ENCODE assay signal across 8 cellular contexts in the genomic region with DNA sequence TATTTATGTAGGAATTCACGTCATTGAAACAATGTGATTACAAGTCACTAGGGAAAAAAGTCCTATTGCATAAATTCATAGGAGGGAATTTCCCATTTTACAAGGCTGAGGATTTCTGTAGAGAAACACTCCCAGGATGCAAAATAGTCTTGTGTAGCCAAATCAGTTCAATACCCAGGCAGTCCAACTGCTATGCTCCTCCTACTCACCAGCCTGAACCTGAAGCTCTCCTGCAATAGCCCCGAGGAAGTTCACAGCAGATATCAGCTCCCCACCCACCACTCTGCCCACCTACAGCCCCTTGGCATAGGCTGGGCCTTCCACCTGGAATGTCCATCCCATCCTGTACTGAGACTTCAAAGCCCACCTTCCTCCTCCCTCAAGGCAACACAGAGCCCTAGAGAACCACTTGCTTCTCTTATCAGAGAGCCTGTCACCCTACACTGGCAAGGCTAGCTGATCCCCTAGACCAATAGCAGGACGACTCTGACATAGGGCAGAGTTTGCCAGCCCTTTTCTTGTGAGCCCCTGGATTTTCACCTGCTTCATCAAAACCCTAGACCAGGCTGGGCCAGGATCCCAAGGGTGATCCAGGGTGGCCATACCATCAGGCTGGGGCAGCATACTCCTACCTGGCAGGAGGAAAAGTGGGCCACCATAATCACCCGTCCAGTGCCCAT. TPM values are rescaled to one million over a fixed set of nuclear protein-coding genes. Genes with fewer than 3 reads are reported as not detected.
DNase-seq lines count a peak whose midpoint lies in the region; ATAC-seq, FAIRE-seq and TF ChIP-seq lines count a peak whose summit lies in the region.

No MANE protein-coding gene starts in this region.

- peak overlapping the region; percentile 78 for H3K4me2 ChIP-seq in endothelial cell of umbilical vein (ENCODE audit: insufficient read depth, low read length)

- H3K9ac ChIP-seq in endothelial cell of umbilical vein (replicated peaks; ENCODE audit: extremely low read depth, insufficient read depth, low read length) = peak overlapping the region; percentile 46

- peaks cover 22% of the 10 kb centered on the region for H3K4me1 ChIP-seq in endothelial cell of umbilical vein (ENCODE audit: control insufficient read depth, extremely low read depth, insufficient read depth, low read length)

- dilution Hi-C loops in endothelial cell of umbilical vein (cut with MboI; ENCODE audit: extremely low pct_ligation_motif_present, low sequenced_read_pairs) = no loop called here

- no peak overlapping the region for H2AFZ ChIP-seq in endothelial cell of umbilical vein (ENCODE audit: low read depth, low read length)

- no peak for TF ChIP-seq CTCF in RWPE1 (conservative IDR thresholded peaks at IDR 0.05; ENCODE audit: low read depth)
- no peak for TF ChIP-seq CTCF in endothelial cell of umbilical vein (IDR thresholded peaks at IDR 0.05; ENCODE audit: extremely low read depth in 1 of 2, insufficient read depth in 1 of 2, low read depth in 1 of 2, low read length in 2 of 2)
- no peak for TF ChIP-seq CTCF in omental fat pad (IDR thresholded peaks at IDR 0.05)

- no TSS peak for BruUV-seq in endothelial cell of umbilical vein (replicated peaks; lab: Mats Ljungman, UMichigan)

- peaks cover 48% of the 10 kb centered on the region for H3K79me2 ChIP-seq in endothelial cell of umbilical vein (ENCODE audit: control insufficient read depth, insufficient read depth, low read length)

- peaks cover 0 to 6% of the 10 kb centered on the region in 2 experiments for H3K36me3 ChIP-seq in endothelial cell of umbilical vein (ENCODE audit: control insufficient read depth in 2 of 2, extremely low read depth in 1 of 2, insufficient read depth in 2 of 2, low read length in 2 of 2)

- no peaks in the 10 kb centered on the region for H3K9me3 Mint-ChIP-seq in activated T-cell treated with anti-CD3 and anti-CD28 coated beads, Interleukin-2, amount 50 U/mL, for 4 hours

- no peak for ATAC-seq in activated T-cell treated with anti-CD3 and anti-CD28 coated beads, Interleukin-2, amount 50 U/mL, for 4 hours
- ATAC-seq in omental fat pad (ENCODE audit: low FRiP score) (peak; percentile 20), GM18502 (IDR thresholded peaks at IDR 0.05; ENCODE audit: poor library complexity, unreplicated experiment) (no peak), GM19455 (IDR thresholded peaks at IDR 0.05; ENCODE audit: unreplicated experiment) (no peak)

- DNase-seq in activated T-cell treated with anti-CD3 and anti-CD28 coated beads, Interleukin-2, amount 50 U/mL, for 4 hours = no peak
- DNase-seq in activated T-cell treated with anti-CD3 and anti-CD28 coated beads for 4 hours = no peak
- DNase-seq in RWPE1 (ENCODE audit: low spot score) = peak; percentile 48
- no peak for DNase-seq in endothelial cell of umbilical vein (ENCODE audit: low read depth, low spot score)
- DNase-seq in omental fat pad (ENCODE audit: low spot score) = no peak
- DNase-seq in NCI-H146 treated with DMSO at 0.1 percent for 48 hours (lab: John Stamatoyannopoulos, UW; ENCODE audit: unreplicated experiment) = no peak

- intact Hi-C loops in endothelial cell of umbilical vein (cut with micrococcal nuclease) = loop anchor here (5.0 kb wide), 2 partner anchors 80 to 255 kb away; no protein-coding TSS in a partner anchor

- no peaks in the 10 kb centered on the region for H3K27me3 ChIP-seq in endothelial cell of umbilical vein (ENCODE audit: control insufficient read depth in 2 of 2, insufficient read depth in 2 of 2, low read length in 2 of 2)

- H3K4me3 ChIP-seq in endothelial cell of umbilical vein (replicated peaks in 1 of 3; ENCODE audit: insufficient read depth in 1 of 3, low read depth in 1 of 3, low read length in 3 of 3) = peak overlapping the region; percentile 11 to 90 (median 81)

- no peaks in the 10 kb centered on the region for H4K20me1 ChIP-seq in endothelial cell of umbilical vein (replicated peaks; ENCODE audit: control insufficient read depth, extremely low read depth, insufficient read depth, low read length)

- FAIRE-seq in endothelial cell of umbilical vein (lab: Jason Lieb, UNC) = peak; percentile 64

- CTCF ChIA-PET in RWPE1 (lab: Yijun Ruan, JAX) = interaction anchor here (0.5 to 1.1 kb wide), 4 partner anchors 32 to 253 kb away, joined by 3 to 4 read pairs (median 4); no protein-coding TSS in a partner anchor
- CTCF ChIA-PET in endothelial cell of umbilical vein (lab: Charles Lee) = interaction anchor here (1.0 to 2.2 kb wide), 3 partner anchors 74 to 98 kb away, joined by 3 to 12 read pairs (median 5); a partner anchor contains a TSS

- TF ChIP-seq POLR2A in endothelial cell of umbilical vein (IDR thresholded peaks at IDR 0.05; ENCODE audit: low read depth, low read length) = no peak

- H3K4me3 Mint-ChIP-seq in activated T-cell treated with anti-CD3 and anti-CD28 coated beads, Interleukin-2, amount 50 U/mL, for 4 hours = peak overlapping the region; percentile 77

- POLR2A ChIA-PET in RWPE1 (lab: Yijun Ruan, JAX; ENCODE audit: low non-redundant PET) = no interaction called here
- POLR2A ChIA-PET in endothelial cell of umbilical vein (lab: Charles Lee) = no interaction called here

- H3K4me1 Mint-ChIP-seq in activated T-cell treated with anti-CD3 and anti-CD28 coated beads, Interleukin-2, amount 50 U/mL, for 4 hours (ENCODE audit: low read depth) = peaks cover 35% of the 10 kb centered on the region

- H3K9me3 ChIP-seq in endothelial cell of umbilical vein (replicated peaks; ENCODE audit: control insufficient read depth, insufficient read depth, low read length) = no peaks in the 10 kb centered on the region

- H3K27me3 Mint-ChIP-seq in activated T-cell treated with anti-CD3 and anti-CD28 coated beads, Interleukin-2, amount 50 U/mL, for 4 hours (ENCODE audit: low read depth) = no peaks in the 10 kb centered on the region

- H3K27ac ChIP-seq in RWPE1 (peak overlapping the region; percentile 80), endothelial cell of umbilical vein (ENCODE audit: insufficient read depth, low read depth, low read length) (no peak overlapping the region)

- peaks cover 8% of the 10 kb centered on the region for H3K36me3 Mint-ChIP-seq in activated T-cell treated with anti-CD3 and anti-CD28 coated beads, Interleukin-2, amount 50 U/mL, for 4 hours (ENCODE audit: insufficient read depth)

- H3K9me1 ChIP-seq in endothelial cell of umbilical vein (replicated peaks; ENCODE audit: control insufficient read depth, extremely low read depth, insufficient read depth, low read length) = no peaks in the 10 kb centered on the region

TF ChIP-seq in endothelial cell of umbilical vein, 7 proteins besides CTCF, POLR2A, EP300 and RAD21 (continues in another document):
- no peak for TF ChIP-seq MYC (IDR thresholded peaks at IDR 0.05; ENCODE audit: low read depth, low read length)

RNA-seq across cellular contexts. Expression of a gene that starts 1.5 kb away (rescaled TPM):
- 10 to 100 TPM; 14.5 to 20.6 (median 17.2) TPM for total RNA-seq in activated T-cell treated with anti-CD3 and anti-CD28 coated beads, Interleukin-2, amount 50 U/mL, for 4 hours
- total RNA-seq in endothelial cell of umbilical vein (141 TPM in 2 replicates), omental fat pad (100 to 1,000 TPM in 2 of 4 donors, 10 to 100 TPM in 2; 94.8 to 122 (median 108) TPM)
- 120 and 132 TPM in 2 replicates for polyA plus RNA-seq in endothelial cell of umbilical vein
- polyA plus RNA-seq in endothelial cell of umbilical vein (2011; cell fraction: cytosol; rRNA removed) = 61.0 and 68.1 TPM in 2 replicates
- polyA plus RNA-seq in endothelial cell of umbilical vein (2011; cell fraction: nucleus; rRNA removed) = 219 and 279 TPM in 2 replicates
- polyA plus RNA-seq in endothelial cell of umbilical vein (2012) = 46.0 and 49.7 TPM in 2 replicates
- polyA minus RNA-seq in endothelial cell of umbilical vein = 126 and 151 TPM in 2 replicates
- 14.0 TPM for polyA minus RNA-seq in endothelial cell of umbilical vein (2011; cell fraction: cytosol; rRNA and poly(A)+ RNA removed)
- 70.4 and 87.6 TPM in 2 replicates for polyA minus RNA-seq in endothelial cell of umbilical vein (2011; cell fraction: nucleus; rRNA and poly(A)+ RNA removed)

RNA-seq across cellular contexts. Expression of a gene that starts 42.8 kb away (rescaled TPM):
- 10 to 100 TPM in 2 of 3 donors, 1 to 10 TPM in 1; 6.8 to 17.5 (median 10.6) TPM for total RNA-seq in activated T-cell treated with anti-CD3 and anti-CD28 coated beads, Interleukin-2, amount 50 U/mL, for 4 hours
- total RNA-seq in endothelial cell of umbilical vein (15.3 and 31.7 TPM in 2 replicates), omental fat pad (1 to 10 TPM in 3 of 4 donors, under 1 TPM in 1; 0.96 to 8.0 (median 2.8) TPM)
- 11.5 and 14.6 TPM in 2 replicates for polyA plus RNA-seq in endothelial cell of umbilical vein
- 10.2 and 16.5 TPM in 2 replicates for polyA plus RNA-seq in endothelial cell of umbilical vein (2011; cell fraction: cytosol; rRNA removed)
- polyA plus RNA-seq in endothelial cell of umbilical vein (2011; cell fraction: nucleus; rRNA removed) = 6.4 and 9.8 TPM in 2 replicates
- polyA plus RNA-seq in endothelial cell of umbilical vein (2012) = 18.3 and 18.4 TPM in 2 replicates
- polyA minus RNA-seq in endothelial cell of umbilical vein = 5.2 and 6.1 TPM in 2 replicates
- 5.9 TPM for polyA minus RNA-seq in endothelial cell of umbilical vein (2011; cell fraction: cytosol; rRNA and poly(A)+ RNA removed)
- 2.5 and 5.8 TPM in 2 replicates for polyA minus RNA-seq in endothelial cell of umbilical vein (2011; cell fraction: nucleus; rRNA and poly(A)+ RNA removed)

RNA-seq across cellular contexts. Expression of a gene that starts 58.4 kb away (rescaled TPM):
- total RNA-seq in activated T-cell treated with anti-CD3 and anti-CD28 coated beads, Interleukin-2, amount 50 U/mL, for 4 hours = 100 to 1,000 TPM; 134 to 144 (median 140) TPM
- total RNA-seq in endothelial cell of umbilical vein (106 and 115 TPM in 2 replicates), omental fat pad (100 to 1,000 TPM in 1 of 4 donors, 10 to 100 TPM in 3; 63.8 to 129 (median 76.6) TPM)
- 35.4 and 37.9 TPM in 2 replicates for polyA plus RNA-seq in endothelial cell of umbilical vein
- polyA plus RNA-seq in endothelial cell of umbilical vein (2011; cell fraction: cytosol; rRNA removed) = 32.3 and 32.9 TPM in 2 replicates
- polyA plus RNA-seq in endothelial cell of umbilical vein (2011; cell fraction: nucleus; rRNA removed) = 175 and 178 TPM in 2 replicates
- polyA plus RNA-seq in endothelial cell of umbilical vein (2012) = 58.8 and 60.0 TPM in 2 replicates
- 64.6 and 78.3 TPM in 2 replicates for polyA minus RNA-seq in endothelial cell of umbilical vein
- polyA minus RNA-seq in endothelial cell of umbilical vein (2011; cell fraction: cytosol; rRNA and poly(A)+ RNA removed) = 54.2 TPM
- 117 and 125 TPM in 2 replicates for polyA minus RNA-seq in endothelial cell of umbilical vein (2011; cell fraction: nucleus; rRNA and poly(A)+ RNA removed)

RNA-seq across cellular contexts. Expression of a gene that starts 59.1 kb away (rescaled TPM):
- total RNA-seq in activated T-cell treated with anti-CD3 and anti-CD28 coated beads, Interleukin-2, amount 50 U/mL, for 4 hours = 10 to 100 TPM; 20.5 to 21.8 (median 20.9) TPM
- total RNA-seq in endothelial cell of umbilical vein (6.1 and 10.5 TPM in 2 replicates), omental fat pad (10 to 100 TPM in 1 of 4 donors, 1 to 10 TPM in 3; 5.4 to 12.7 (median 9.3) TPM)
- 12.4 and 15.3 TPM in 2 replicates for polyA plus RNA-seq in endothelial cell of umbilical vein
- 16.5 and 16.8 TPM in 2 replicates for polyA plus RNA-seq in endothelial cell of umbilical vein (2011; cell fraction: cytosol; rRNA removed)
- polyA plus RNA-seq in endothelial cell of umbilical vein (2011; cell fraction: nucleus; rRNA removed) = 7.9 and 12.4 TPM in 2 replicates
- polyA plus RNA-seq in endothelial cell of umbilical vein (2012) = 14.5 and 15.6 TPM in 2 replicates
- polyA minus RNA-seq in endothelial cell of umbilical vein = 3.4 and 5.9 TPM in 2 replicates
- polyA minus RNA-seq in endothelial cell of umbilical vein (2011; cell fraction: cytosol; rRNA and poly(A)+ RNA removed) = 6.9 TPM
- polyA minus RNA-seq in endothelial cell of umbilical vein (2011; cell fraction: nucleus; rRNA and poly(A)+ RNA removed) = 3.9 and 5.0 TPM in 2 replicates
